In the genomic region with DNA sequence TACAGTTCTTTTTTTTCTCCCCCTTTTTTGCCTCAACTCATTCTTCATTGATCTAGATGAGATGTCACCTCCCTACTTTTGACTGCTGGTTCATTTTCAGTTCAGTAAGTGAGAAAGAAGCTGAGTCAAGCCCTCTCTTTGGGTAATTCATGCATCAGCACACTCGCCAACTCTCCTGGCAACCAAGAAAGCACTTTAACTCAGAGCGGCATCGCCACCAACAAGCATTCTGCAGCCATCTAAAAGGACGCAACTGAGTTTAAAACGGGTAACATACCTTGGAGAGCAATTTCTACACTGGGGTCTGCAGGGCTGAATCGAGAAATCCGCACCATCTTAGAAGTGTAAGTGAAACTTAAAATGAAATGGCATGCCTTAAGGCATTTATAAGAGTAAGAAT, we compare ENCODE assay signal across 8 cellular contexts.
"Had no signal": no experiment of that assay in that cellular context is flagged by ENCODE, and none has a peak within 500 bp of the region (broad histone marks: within the 10 kb centered on the region; RNA-seq: fewer than 3 reads in every experiment).

No MANE protein-coding gene starts in this region.

- DNase-seq: activated CD4-positive, alpha-beta T cell treated with anti-CD3 and anti-CD28 coated beads, Interleukin-2, amount 50 U/mL, for 1 hour; activated naive CD4-positive, alpha-beta T cell treated with anti-CD3 and anti-CD28 coated beads, Interleukin-2, amount 50 U/mL, for 16 hours; glutamatergic neuron; left lung; right lobe of liver; SK-N-SH; stimulated activated naive CD4-positive, alpha-beta T cell had no signal

- H3K4me3 ChIP-seq: esophagus muscularis mucosa, left lung, right lobe of liver had no signal

- H3K4me2 ChIP-seq: SK-N-SH had no signal

- H3K9me2 ChIP-seq: SK-N-SH had no signal

- H3K9me3 ChIP-seq: esophagus muscularis mucosa, left lung, right lobe of liver, SK-N-SH had no signal

- H3K36me3 ChIP-seq: esophagus muscularis mucosa, left lung, right lobe of liver had no signal

- ATAC-seq: left lung had no signal

- H3K27ac ChIP-seq: esophagus muscularis mucosa, left lung, right lobe of liver had no signal

- H3K27me3 ChIP-seq: esophagus muscularis mucosa, left lung, right lobe of liver had no signal

- H3K4me1 ChIP-seq: left lung, right lobe of liver had no signal
